In genomic region chr10:3783313-3783689, GRCh38 we compare ENCODE assay signal across 8 cellular contexts. TPM values are rescaled to one million over a fixed set of nuclear protein-coding genes. Genes with fewer than 3 reads are reported as not detected.
DNase-seq lines count a peak whose midpoint lies in the region; ATAC-seq, FAIRE-seq and TF ChIP-seq lines count a peak whose summit lies in the region.

No MANE protein-coding gene starts in this region.

- peaks cover 37% of the 10 kb centered on the region for H3K36me3 ChIP-seq in CD8-positive, alpha-beta memory T cell (ENCODE audit: insufficient read depth, low read length)
- H3K36me3 ChIP-seq in Loucy (ENCODE audit: insufficient read depth, low read length) (peaks cover 36% of the 10 kb centered on the region; the same call in 1 of the 2 replicates), colonic mucosa (peaks cover 17% of the 10 kb centered on the region), right lobe of liver (peaks cover 5 to 43% (median 27%) of the 10 kb centered on the region in 4 donors)

- TF ChIP-seq CTCF in Loucy (conservative IDR thresholded peaks at IDR 0.05; ENCODE audit: low read length) (no peak), activated B cell treated with CpG ODN at 0.5 μM for 24 hours (IDR thresholded peaks at IDR 0.05) (no peak), colonic mucosa (IDR thresholded peaks at IDR 0.05) (no peak), right lobe of liver (IDR thresholded peaks at IDR 0.05) (no peak)

- H3K27me3 Mint-ChIP-seq in CD8-positive, alpha-beta memory T cell: peaks cover 0 to 39% of the 10 kb centered on the region in 2 donors
- no peaks in the 10 kb centered on the region for H3K27me3 Mint-ChIP-seq in activated B cell treated with CpG ODN at 0.5 μM for 24 hours

- peak overlapping the region; percentile 93 for H3K4me3 ChIP-seq in CD8-positive, alpha-beta memory T cell (ENCODE audit: low read length)
- peak overlapping the region; percentile 89 for H3K4me3 ChIP-seq in Loucy (ENCODE audit: low read length, poor library complexity, severe bottlenecking)
- peak overlapping the region; percentile 89 for H3K4me3 ChIP-seq in colonic mucosa
- H3K4me3 ChIP-seq in right lobe of liver: peak overlapping the region; percentile 66 to 87 (median 72)

- peak overlapping the region; percentile 91 to 99 (median 97) for H3K4me3 Mint-ChIP-seq in CD8-positive, alpha-beta memory T cell
- H3K4me3 Mint-ChIP-seq in activated B cell treated with CpG ODN at 0.5 μM for 24 hours: peak overlapping the region; percentile 91

- CTCF ChIA-PET in CD8-positive, alpha-beta memory T cell (lab: Charles Lee): interaction anchor here (0.9 to 6.7 kb wide), 8 partner anchors 15 to 873 kb away, joined by 3 to 120 read pairs (median 4); no protein-coding TSS in a partner anchor
- CTCF ChIA-PET in activated B cell treated with CpG ODN at 0.5 μM for 24 hours (lab: Charles Lee): interaction anchor here (0.8 to 1.7 kb wide), 4 partner anchors 8 to 543 kb away, joined by 3 to 8 read pairs (median 3); no protein-coding TSS in a partner anchor

- H3K27ac ChIP-seq in CD8-positive, alpha-beta memory T cell (ENCODE audit: low read depth, low read length): peak overlapping the region; percentile 100
- H3K27ac ChIP-seq in colonic mucosa: peak overlapping the region; percentile 100
- peak overlapping the region; percentile 100 for H3K27ac ChIP-seq in right lobe of liver

- H3K4me2 ChIP-seq in Loucy (ENCODE audit: low read depth, low read length, poor library complexity, severe bottlenecking): peak overlapping the region; percentile 92

- intact Hi-C loops in activated B cell treated with CpG ODN at 0.5 μM for 24 hours (cut with micrococcal nuclease) (loop anchor here (1.0 to 10.0 kb wide), 7 partner anchors 126 to 984 kb away; partner anchors contain the start of gene PITRM1), colonic mucosa (cut with DNase I) (loop anchor here (10.0 kb wide), 1 partner anchor 282 kb away; no protein-coding TSS in a partner anchor), right lobe of liver (cut with DNase I) (no loop called here)

- peaks cover 35 to 70% (median 56%) of the 10 kb centered on the region in 3 donors for H3K36me3 Mint-ChIP-seq in CD8-positive, alpha-beta memory T cell
- H3K36me3 Mint-ChIP-seq in activated B cell treated with CpG ODN at 0.5 μM for 24 hours (ENCODE audit: low read depth): peaks cover 63% of the 10 kb centered on the region

- peak; percentile 52 for TF ChIP-seq POLR2A in right lobe of liver (IDR thresholded peaks at IDR 0.05)

- H3K4me1 Mint-ChIP-seq in CD8-positive, alpha-beta memory T cell: peaks cover 48 to 75% (median 57%) of the 10 kb centered on the region in 3 donors
- H3K4me1 Mint-ChIP-seq in activated B cell treated with CpG ODN at 0.5 μM for 24 hours: peaks cover 53% of the 10 kb centered on the region

- no peaks in the 10 kb centered on the region for H3K9me3 ChIP-seq in CD8-positive, alpha-beta memory T cell (ENCODE audit: low read length)
- H3K9me3 ChIP-seq in Loucy (ENCODE audit: insufficient read depth, low read depth, low read length) (no peaks in the 10 kb centered on the region), colonic mucosa (no peaks in the 10 kb centered on the region), right lobe of liver (no peaks in the 10 kb centered on the region)

- peaks cover 66% of the 10 kb centered on the region for H3K79me2 ChIP-seq in Loucy (ENCODE audit: insufficient read depth, low read length)

- FAIRE-seq in urothelium cell line (lab: Jason Lieb, UNC): no peak

- H3K4me1 ChIP-seq in CD8-positive, alpha-beta memory T cell (ENCODE audit: insufficient read depth, low read length): peaks cover 47% of the 10 kb centered on the region
- H3K4me1 ChIP-seq in Loucy (ENCODE audit: insufficient read depth, low read length, poor library complexity, severe bottlenecking): peaks cover 55% of the 10 kb centered on the region
- peaks cover 14% of the 10 kb centered on the region for H3K4me1 ChIP-seq in colonic mucosa
- H3K4me1 ChIP-seq in right lobe of liver: peaks cover 0 to 24% (median 5%) of the 10 kb centered on the region in 4 donors

- ATAC-seq in GM21367 (IDR thresholded peaks at IDR 0.05; ENCODE audit: unreplicated experiment): peak; percentile 27
- peak; percentile 11 for ATAC-seq in activated B cell treated with CpG ODN at 0.5 μM for 24 hours (ENCODE audit: low read depth)
- ATAC-seq in right lobe of liver: peak; percentile 1 to 4 (median 2)

- peak overlapping the region; percentile 96 to 100 (median 98) for H3K27ac Mint-ChIP-seq in CD8-positive, alpha-beta memory T cell
- peak overlapping the region; percentile 97 for H3K27ac Mint-ChIP-seq in activated B cell treated with CpG ODN at 0.5 μM for 24 hours

- H3F3A ChIP-seq in Loucy (ENCODE audit: low read depth): peaks cover 5% of the 10 kb centered on the region; the same call in 1 of the 2 replicates

- POLR2A ChIA-PET in CD8-positive, alpha-beta memory T cell (lab: Charles Lee): interaction anchor here (0.6 to 6.8 kb wide), 21 partner anchors 8 to 356 kb away, joined by 3 to 505 read pairs (median 16); no protein-coding TSS in a partner anchor
- POLR2A ChIA-PET in activated B cell treated with CpG ODN at 0.5 μM for 24 hours (lab: Charles Lee): interaction anchor here (0.6 to 6.8 kb wide), 31 partner anchors 9 to 874 kb away, joined by 3 to 191 read pairs (median 11); no protein-coding TSS in a partner anchor

- peak; percentile 49 to 87 (median 60) for DNase-seq in CD8-positive, alpha-beta memory T cell
- DNase-seq in activated B cell treated with CpG ODN at 0.5 μM for 24 hours (peak; percentile 57), colonic mucosa (peak; percentile 58), right lobe of liver (peak in 2 of 3 donors; percentile 71 to 74), urothelium cell line (ENCODE audit: low spot score) (no peak)
- DNase-seq in stimulated activated CD8-positive, alpha-beta memory T cell treated with anti-CD3 and anti-CD28 coated beads, Interleukin-4, amount 100 ng/mL, for 24 hours (ENCODE audit: low read depth): peak; percentile 56

- H3K9me3 Mint-ChIP-seq in CD8-positive, alpha-beta memory T cell: peaks cover 0 to 2% (median 0%) of the 10 kb centered on the region in 5 donors
- no peaks in the 10 kb centered on the region for H3K9me3 Mint-ChIP-seq in activated B cell treated with CpG ODN at 0.5 μM for 24 hours

- WGBS in right lobe of liver (ENCODE audit: insufficient coverage, low coverage, low lambda C conversion rate, missing lambda C conversion rate): 2% methylated on average over 12 of the region's 12 CpGs

- peaks cover 56% of the 10 kb centered on the region for H4K20me1 ChIP-seq in Loucy (ENCODE audit: insufficient read depth, low read length, poor library complexity, severe bottlenecking)

- H2AFZ ChIP-seq in Loucy (ENCODE audit: low read length): peak overlapping the region; percentile 18; the same call in 1 of the 2 replicates

- no peaks in the 10 kb centered on the region for H3K27me3 ChIP-seq in CD8-positive, alpha-beta memory T cell (ENCODE audit: insufficient read depth, low read length, poor library complexity, severe bottlenecking)
- H3K27me3 ChIP-seq in Loucy (ENCODE audit: insufficient read depth, low read length, poor library complexity, severe bottlenecking): no peaks in the 10 kb centered on the region
- H3K27me3 ChIP-seq in colonic mucosa: no peaks in the 10 kb centered on the region
- no peaks in the 10 kb centered on the region for H3K27me3 ChIP-seq in right lobe of liver

- peak overlapping the region; percentile 96 for H3K9ac ChIP-seq in Loucy (ENCODE audit: low read depth, low read length, poor library complexity, severe bottlenecking)
- peak overlapping the region; percentile 100 for H3K9ac ChIP-seq in colonic mucosa (ENCODE audit: low read depth in 2 of 2, low read length in 2 of 2)

- no peaks in the 10 kb centered on the region for H3K9me2 ChIP-seq in Loucy (replicated peaks; ENCODE audit: low read depth, low read length)

RNA-seq across cellular contexts. Expression of gene KLF6, which starts 1.7 kb away (rescaled TPM):
- 100 to 1,000 TPM; 187 to 192 TPM for total RNA-seq in CD8-positive, alpha-beta memory T cell
- polyA plus RNA-seq in CD8-positive, alpha-beta memory T cell: 883 TPM
- total RNA-seq in activated B cell treated with CpG ODN at 0.5 μM for 24 hours (134 and 151 TPM in 2 replicates), colonic mucosa (100 to 1,000 TPM; 106 to 299 TPM), right lobe of liver (10 to 100 TPM; 25.2 to 86.4 (median 75.2) TPM)

Comparison
In these comparisons a context has a peak if more than half of its experiments do, and no peak if none do; other contexts are left out.
1. intact Hi-C loops: an anchor here in activated B cell treated with CpG ODN at 0.5 μM for 24 hours (1.0 to 10.0 kb wide) and colonic mucosa (10.0 kb wide); none called in right lobe of liver.